ENCODE assay signal across 15 cellular contexts in the genomic region with DNA sequence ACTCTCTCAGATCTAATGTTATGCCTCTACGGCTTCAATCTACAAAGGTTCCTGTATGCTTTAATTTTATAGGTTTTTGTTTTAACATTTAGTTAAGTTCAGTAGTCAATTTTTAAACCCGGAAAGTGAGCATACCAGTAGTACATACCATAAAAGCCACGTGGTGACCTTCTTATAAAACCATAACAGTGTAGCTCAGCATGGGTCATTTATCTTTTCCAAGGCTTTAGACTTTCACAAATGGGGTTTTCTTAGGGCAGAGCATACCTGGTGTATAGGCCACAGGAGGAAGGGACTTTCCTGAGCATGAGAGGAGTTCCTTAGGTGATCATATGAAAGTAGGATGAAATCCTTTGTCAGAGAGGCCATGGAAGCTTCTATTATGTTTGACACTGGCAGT. TPM values are rescaled to one million over a fixed set of nuclear protein-coding genes. Genes with fewer than 3 reads are reported as not detected.
"Had no signal": no experiment of that assay in that cellular context is flagged by ENCODE, and none has a peak within 500 bp of the region (broad histone marks: within the 10 kb centered on the region; RNA-seq: fewer than 3 reads in every experiment).

No MANE protein-coding gene starts in this region.

- H3K9me3 Mint-ChIP-seq: activated CD4-positive, alpha-beta T cell treated with anti-CD3 and anti-CD28 coated beads, Interleukin-2, amount 10 ng/mL, durations not matched to agents 7 days and 5 days; effector memory CD8-positive, alpha-beta T cell; natural killer cell had no signal

- H3K27ac Mint-ChIP-seq: activated CD4-positive, alpha-beta T cell treated with anti-CD3 and anti-CD28 coated beads, Interleukin-2, amount 10 ng/mL, durations not matched to agents 7 days and 5 days; effector memory CD8-positive, alpha-beta T cell; natural killer cell had no signal

- H3K36me3 ChIP-seq: brain microvascular endothelial cell, thyroid gland had no signal

- H3K4me1 ChIP-seq: thyroid gland had no signal

- H3K4me3 ChIP-seq: heart left ventricle, lung, skin epidermis, thyroid gland had no signal

- DNase-seq: activated CD4-positive, alpha-beta T cell treated with anti-CD3 and anti-CD28 coated beads, Interleukin-2, amount 10 ng/mL, durations not matched to agents 7 days and 5 days; activated CD4-positive, CD25-positive, alpha-beta regulatory T cell; activated CD8-positive, alpha-beta memory T cell treated with anti-CD3 and anti-CD28 coated beads for 24 hours; activated naive CD4-positive, alpha-beta T cell treated with Interleukin-2 at 50 U/mL for 16 hours; brain microvascular endothelial cell; dermis blood vessel endothelial cell; effector memory CD8-positive, alpha-beta T cell; heart left ventricle; natural killer cell; posterior cingulate gyrus; SIG-M5; T-helper 2 cell; thyroid gland had no signal

- H3K27ac ChIP-seq: brain microvascular endothelial cell, heart left ventricle, skin epidermis, thyroid gland had no signal

- H3K27me3 Mint-ChIP-seq: activated CD4-positive, alpha-beta T cell treated with anti-CD3 and anti-CD28 coated beads, Interleukin-2, amount 10 ng/mL, durations not matched to agents 7 days and 5 days; effector memory CD8-positive, alpha-beta T cell had no signal

- H3K36me3 Mint-ChIP-seq: natural killer cell had no signal

- H3K4me1 Mint-ChIP-seq: natural killer cell had no signal

- H3K27me3 ChIP-seq: brain microvascular endothelial cell, heart left ventricle, thyroid gland had no signal

- H3K4me3 Mint-ChIP-seq: activated CD4-positive, alpha-beta T cell treated with anti-CD3 and anti-CD28 coated beads, Interleukin-2, amount 10 ng/mL, durations not matched to agents 7 days and 5 days; effector memory CD8-positive, alpha-beta T cell; natural killer cell had no signal

- H3K9me3 ChIP-seq: heart left ventricle, thyroid gland had no signal

RNA-seq across cellular contexts. Expression of a gene that starts 23.2 kb away (rescaled TPM):
- total RNA-seq: activated CD4-positive, alpha-beta T cell treated with anti-CD3 and anti-CD28 coated beads, Interleukin-2, amount 10 ng/mL, durations not matched to agents 7 days and 5 days; dermis blood vessel endothelial cell; natural killer cell had no signal

RNA-seq across cellular contexts. Expression of a gene that starts 30.3 kb away (rescaled TPM):
- total RNA-seq: activated CD4-positive, alpha-beta T cell treated with anti-CD3 and anti-CD28 coated beads, Interleukin-2, amount 10 ng/mL, durations not matched to agents 7 days and 5 days; dermis blood vessel endothelial cell; natural killer cell had no signal
